8 cellular contexts compared by ENCODE assay signal in the genomic region with DNA sequence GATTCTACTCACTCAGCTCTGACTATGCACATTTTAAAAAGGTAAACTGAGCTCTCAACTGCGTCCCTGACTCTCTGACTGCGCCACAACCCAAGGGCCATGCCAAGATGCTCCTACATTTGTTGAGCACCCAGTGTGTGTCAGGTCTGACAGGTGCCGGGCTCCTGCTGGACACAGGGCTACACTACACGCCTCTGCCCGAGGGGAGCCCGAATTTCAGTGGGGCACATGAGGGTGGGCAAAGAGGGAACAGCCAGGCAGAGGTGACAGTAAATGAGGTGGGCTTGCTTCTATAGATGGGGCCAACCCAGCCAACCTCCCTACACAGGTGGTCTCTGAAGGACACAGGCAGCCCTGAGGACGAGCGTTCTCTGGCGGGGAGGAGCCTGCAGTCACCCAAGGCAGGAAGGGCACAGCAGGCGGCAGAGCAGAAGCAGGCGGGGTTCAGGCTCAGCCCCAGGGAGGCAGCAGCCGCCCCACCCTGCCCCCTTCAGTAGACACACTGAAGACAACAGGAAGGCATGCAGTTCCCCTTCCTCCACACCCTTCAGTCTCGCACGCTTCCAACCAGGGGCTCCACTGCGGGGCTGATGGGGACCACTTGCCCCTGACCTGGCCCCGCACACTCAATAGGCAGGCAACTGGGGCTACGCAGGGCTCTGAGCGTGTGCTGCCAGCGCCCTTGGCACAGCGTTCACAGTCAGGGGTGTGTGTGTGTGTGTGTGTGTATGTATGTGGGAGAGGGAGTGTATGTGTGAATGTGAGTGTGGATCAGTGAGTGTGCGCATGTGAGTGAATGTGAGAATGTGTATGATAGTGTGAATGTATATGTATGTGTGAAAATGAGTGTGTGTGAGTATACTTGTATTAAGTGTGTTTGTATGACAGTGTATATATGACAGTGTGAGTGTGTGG.
DNase-seq lines count a peak whose midpoint lies in the region; ATAC-seq lines count a peak whose summit lies in the region.

No MANE protein-coding gene starts in this region.

- peaks cover 38 to 79% (median 61%) of the 10 kb centered on the region in 4 donors for H3K4me1 Mint-ChIP-seq in CD4-positive, alpha-beta memory T cell
- H3K4me1 Mint-ChIP-seq in activated CD4-positive, alpha-beta T cell treated with anti-CD3 and anti-CD28 coated beads, Interleukin-2, amount 10 ng/mL, durations not matched to agents 7 days and 5 days: peaks cover 65% of the 10 kb centered on the region

- POLR2A ChIA-PET in CD4-positive, alpha-beta memory T cell (lab: Charles Lee; ENCODE audit: partially characterized antibody): interaction anchor here (0.7 to 4.4 kb wide), 38 partner anchors 11 to 520 kb away, joined by 3 to 52 read pairs (median 8); partner anchors contain the start of genes NCK2 and UXS1
- POLR2A ChIA-PET in activated CD4-positive, alpha-beta T cell treated with anti-CD3 and anti-CD28 coated beads, Interleukin-2, amount 10 ng/mL, durations not matched to agents 7 days and 5 days (lab: Charles Lee): no interaction called here

- H3K27ac Mint-ChIP-seq in CD4-positive, alpha-beta memory T cell: peak overlapping the region; percentile 86 to 98 (median 95)
- peak overlapping the region; percentile 89 for H3K27ac Mint-ChIP-seq in activated CD4-positive, alpha-beta T cell treated with anti-CD3 and anti-CD28 coated beads, Interleukin-2, amount 10 ng/mL, durations not matched to agents 7 days and 5 days

- H3K36me3 Mint-ChIP-seq in CD4-positive, alpha-beta memory T cell: peaks cover 32 to 51% of the 10 kb centered on the region in 2 donors
- peaks cover 74% of the 10 kb centered on the region for H3K36me3 Mint-ChIP-seq in activated CD4-positive, alpha-beta T cell treated with anti-CD3 and anti-CD28 coated beads, Interleukin-2, amount 10 ng/mL, durations not matched to agents 7 days and 5 days (ENCODE audit: low read depth)

- H3K27me3 ChIP-seq in CD4-positive, alpha-beta memory T cell (ENCODE audit: insufficient read depth, low read length): no peaks in the 10 kb centered on the region

- H3K36me3 ChIP-seq in CD4-positive, alpha-beta memory T cell (ENCODE audit: insufficient read depth, low read length): peaks cover 23% of the 10 kb centered on the region

- no peaks in the 10 kb centered on the region for H3K9me3 ChIP-seq in CD4-positive, alpha-beta memory T cell (ENCODE audit: control insufficient read depth in 1 of 2, low read length in 2 of 2)

- H3K4me3 ChIP-seq in CD4-positive, alpha-beta memory T cell (ENCODE audit: low read length in 2 of 2): peak overlapping the region; percentile 64 to 69

- peaks cover 79% of the 10 kb centered on the region for H3K4me1 ChIP-seq in CD4-positive, alpha-beta memory T cell (ENCODE audit: insufficient read depth, low read length)

- intact Hi-C loops in CD4-positive, alpha-beta memory T cell (cut with micrococcal nuclease): loop anchor here (1.0 to 10.0 kb wide), 8 partner anchors 38 to 761 kb away; partner anchors contain the start of genes C2orf49 and UXS1

- H3K27me3 Mint-ChIP-seq in CD4-positive, alpha-beta memory T cell: no peaks in the 10 kb centered on the region
- H3K27me3 Mint-ChIP-seq in activated CD4-positive, alpha-beta T cell treated with anti-CD3 and anti-CD28 coated beads, Interleukin-2, amount 10 ng/mL, durations not matched to agents 7 days and 5 days: no peaks in the 10 kb centered on the region

- no peak for ATAC-seq in HG02970 (IDR thresholded peaks at IDR 0.05; ENCODE audit: low FRiP score, unreplicated experiment)

- CTCF ChIA-PET in CD4-positive, alpha-beta memory T cell (lab: Charles Lee; ENCODE audit: partially characterized antibody): interaction anchor here (0.7 to 4.7 kb wide), 22 partner anchors 10 to 521 kb away, joined by 3 to 59 read pairs (median 4); no protein-coding TSS in a partner anchor
- CTCF ChIA-PET in activated CD4-positive, alpha-beta T cell treated with anti-CD3 and anti-CD28 coated beads, Interleukin-2, amount 10 ng/mL, durations not matched to agents 7 days and 5 days (lab: Charles Lee): interaction anchor here (0.6 to 3.6 kb wide), 10 partner anchors 9 to 519 kb away, joined by 3 to 18 read pairs (median 4); no protein-coding TSS in a partner anchor

- H3K4me3 Mint-ChIP-seq in CD4-positive, alpha-beta memory T cell: peak overlapping the region; percentile 82 to 92 (median 85)
- peak overlapping the region; percentile 66 for H3K4me3 Mint-ChIP-seq in activated CD4-positive, alpha-beta T cell treated with anti-CD3 and anti-CD28 coated beads, Interleukin-2, amount 10 ng/mL, durations not matched to agents 7 days and 5 days

- peaks cover 0 to 3% (median 0%) of the 10 kb centered on the region in 8 donors for H3K9me3 Mint-ChIP-seq in CD4-positive, alpha-beta memory T cell
- H3K9me3 Mint-ChIP-seq in activated CD4-positive, alpha-beta T cell treated with anti-CD3 and anti-CD28 coated beads, Interleukin-2, amount 10 ng/mL, durations not matched to agents 7 days and 5 days: peaks cover 6% of the 10 kb centered on the region

- DNase-seq in CD4-positive, alpha-beta memory T cell: peak; percentile 82 to 93 (median 87)
- peak; percentile 91 for DNase-seq in activated CD4-positive, alpha-beta T cell treated with anti-CD3 and anti-CD28 coated beads, Interleukin-2, amount 10 ng/mL, durations not matched to agents 7 days and 5 days
- peak; percentile 60 for DNase-seq in effector CD8-positive, alpha-beta T cell (lab: John Stamatoyannopoulos, UW)
- DNase-seq in stimulated activated CD4-positive, alpha-beta T cell treated with anti-CD3 and anti-CD28 coated beads, Interleukin-2, amount 100 ng/mL, for 24 hours: peak; percentile 67 to 70
- DNase-seq in NCI-H345 treated with DMSO at 0.1 percent for 48 hours (lab: John Stamatoyannopoulos, UW; ENCODE audit: unreplicated experiment) (no peak), H4 (ENCODE audit: low spot score) (no peak), NCI-H1694 treated with DMSO at 0.1 percent for 48 hours (lab: John Stamatoyannopoulos, UW) (no peak)

- peak overlapping the region; percentile 69 for H3K27ac ChIP-seq in CD4-positive, alpha-beta memory T cell (ENCODE audit: low read depth, low read length)

Comparison
In these comparisons a context has a peak if more than half of its experiments do, and no peak if none do; other contexts are left out.
1. DNase-seq: peak in CD4-positive, alpha-beta memory T cell (5 of 5), activated CD4-positive, alpha-beta T cell treated with anti-CD3 and anti-CD28 coated beads, Interleukin-2, amount 10 ng/mL, durations not matched to agents 7 days and 5 days (single experiment), effector CD8-positive, alpha-beta T cell (single experiment) and stimulated activated CD4-positive, alpha-beta T cell treated with anti-CD3 and anti-CD28 coated beads, Interleukin-2, amount 100 ng/mL, for 24 hours (2 of 2); none in NCI-H345 treated with DMSO at 0.1 percent for 48 hours (single experiment), H4 (single experiment) and NCI-H1694 treated with DMSO at 0.1 percent for 48 hours (single experiment).